In genomic region chr2:73095910-73096309, GRCh38 we compare ENCODE assay signal across 1 cellular context.
A peak's percentile ranks its signal among the peaks of the same experiment; 100 is the strongest.
TF ChIP-seq lines count a peak whose summit lies in the region.

No MANE protein-coding gene starts in this region.

TF ChIP-seq in HepG2, 621 proteins besides CTCF, POLR2A, EP300 and RAD21:
- TF ChIP-seq HNF4G (IDR thresholded peaks at IDR 0.05; ENCODE audit: borderline replicate concordance, low read depth, low read length) (peak; percentile 64), HNF4G (CRISPR knock-in tag; IDR thresholded peaks at IDR 0.05; ENCODE audit: borderline replicate concordance, low read depth) (no peak), ZNF770 (CRISPR knock-in tag; IDR thresholded peaks at IDR 0.05) (peak; percentile 69), SALL1 (CRISPR knock-in tag; IDR thresholded peaks at IDR 0.05) (peak; percentile 37; the same call in 1 of the 2 replicates), ZNF784 (CRISPR knock-in tag; IDR thresholded peaks at IDR 0.05; ENCODE audit: borderline replicate concordance) (0 out of 2 replicates have a peak, but pooled peaks have one; percentile 64), ZNF883 (CRISPR knock-in tag; IDR thresholded peaks at IDR 0.05; ENCODE audit: not compliant biosample characterization) (no peak), ZBTB7B (CRISPR knock-in tag; IDR thresholded peaks at IDR 0.05) (0 out of 2 replicates have a peak, but pooled peaks have one; percentile 35), SRF (IDR thresholded peaks at IDR 0.05; ENCODE audit: low read depth, low read length) (no peak), PATZ1 (CRISPR knock-in tag; IDR thresholded peaks at IDR 0.05) (peak; percentile 30; the same call in 1 of the 2 replicates), PAXIP1 (CRISPR knock-in tag; conservative IDR thresholded peaks at IDR 0.05) (peak; percentile 42), HNF4A (CRISPR knock-in tag; IDR thresholded peaks at IDR 0.05) (peak; percentile 67), LCORL (IDR thresholded peaks at IDR 0.05) (no peak), LCORL (CRISPR knock-in tag; IDR thresholded peaks at IDR 0.05) (0 out of 2 replicates have a peak, but pooled peaks have one; percentile 28), NFKBIZ (CRISPR knock-in tag; IDR thresholded peaks at IDR 0.05) (no peak)
